In the genomic region with DNA sequence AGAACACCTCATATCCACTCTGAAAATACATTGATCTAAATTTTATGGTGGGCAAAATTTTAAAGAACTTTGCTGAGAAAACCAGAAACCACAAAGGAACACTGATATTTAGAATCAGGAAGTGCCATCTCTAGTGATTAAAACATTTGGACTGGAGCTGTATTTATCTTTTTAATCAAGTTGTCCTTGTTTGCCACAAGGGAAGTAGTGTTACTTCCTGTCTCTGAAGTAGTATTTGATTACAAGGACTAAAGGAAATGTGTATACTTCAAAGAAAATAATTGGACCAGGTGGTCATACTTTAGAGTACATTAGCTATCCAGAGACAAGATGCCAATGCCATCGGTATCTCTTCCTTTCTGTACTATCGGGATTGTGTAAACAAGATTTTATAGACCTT, we compare ENCODE assay signal across 27 cellular contexts.
A peak's percentile ranks its signal among the peaks of the same experiment; 100 is the strongest.
DNase-seq lines count a peak whose midpoint lies in the region; ATAC-seq and TF ChIP-seq lines count a peak whose summit lies in the region.
"Had no signal": no experiment of that assay in that cellular context is flagged by ENCODE, and none has a peak within 500 bp of the region (broad histone marks: within the 10 kb centered on the region; RNA-seq: fewer than 3 reads in every experiment).

No MANE protein-coding gene starts in this region.

- POLR2A ChIA-PET in OCI-LY7 (lab: Charles Lee): interaction anchor here (1.0 kb wide), 1 partner anchor 17 kb away, joined by 3 read pairs; no protein-coding TSS in a partner anchor

- H4K20me1 ChIP-seq in OCI-LY7 (ENCODE audit: insufficient read depth, low read length): no peaks in the 10 kb centered on the region

- H3K9me3 ChIP-seq in OCI-LY7 (ENCODE audit: low read length): no peaks in the 10 kb centered on the region
- H3K9me3 ChIP-seq: A549, esophagus squamous epithelium, mucosa of descending colon, right atrium auricular region, tibial artery had no signal

- peaks cover 0 to 6% (median 0%) of the 10 kb centered on the region in 3 donors for H3K27me3 Mint-ChIP-seq in immature natural killer cell (ENCODE audit: low read depth in 3 of 3)
- H3K27me3 Mint-ChIP-seq in activated T-cell treated with anti-CD3 and anti-CD28 coated beads, Interleukin-2, amount 50 U/mL, for 4 hours (ENCODE audit: low read depth): no peaks in the 10 kb centered on the region
- H3K27me3 Mint-ChIP-seq: activated CD4-positive, alpha-beta T cell treated with anti-CD3 and anti-CD28 coated beads for 36 hours had no signal

- CTCF ChIA-PET in OCI-LY7 (lab: Charles Lee; ENCODE audit: unreplicated experiment): no interaction called here

- DNase-seq in NCI-H510A treated with DMSO at 0.1 percent for 48 hours (lab: John Stamatoyannopoulos, UW): peak; percentile 26
- no peak for DNase-seq in NCI-H510A (lab: John Stamatoyannopoulos, UW)
- DNase-seq in KG1 (lab: John Stamatoyannopoulos, UW): peak; percentile 14
- DNase-seq in OCI-LY7 (ENCODE audit: low spot score): peak; percentile 5
- DNase-seq in immature natural killer cell: peak in 2 of 3 donors; percentile 7 to 17
- no peak for DNase-seq in activated T-cell treated with anti-CD3 and anti-CD28 coated beads, Interleukin-2, amount 50 U/mL, for 4 hours
- DNase-seq: activated CD4-positive, alpha-beta T cell treated with anti-CD3 and anti-CD28 coated beads for 36 hours; activated CD8-positive, alpha-beta memory T cell treated with anti-CD3 and anti-CD28 coated beads for 24 hours; activated effector memory CD4-positive, alpha-beta T cell treated with anti-CD3 and anti-CD28 coated beads, Interleukin-2, amount 50 U/mL, for 16 hours; DMS79 treated with DMSO at 0.1 percent for 48 hours; endodermal cell; esophagus squamous epithelium; foreskin melanocyte; left cardiac atrium; mucosa of descending colon; NCI-H2081 treated with DMSO at 0.1 percent for 48 hours; NK-92 treated with Interleukin-12 subunit alpha and Interleukin-12 subunit beta, amount 100 ng/mL, for 24 hours; stimulated activated CD4-positive, alpha-beta T cell treated with anti-CD3 and anti-CD28 coated beads, Interleukin-1b, Interleukin-23, amount 100 ng/mL, for 48 hours; tibial artery had no signal

- H3K27ac ChIP-seq in OCI-LY7 (ENCODE audit: low read depth, low read length, poor library complexity, severe bottlenecking): peak overlapping the region; percentile 1
- H3K27ac ChIP-seq: A549, coronary artery, esophagus squamous epithelium, hepatocyte, parathyroid adenoma, right atrium auricular region, tibial artery had no signal

- peaks cover 23 to 39% of the 10 kb centered on the region in 2 donors for H3K4me1 Mint-ChIP-seq in immature natural killer cell
- peaks cover 9% of the 10 kb centered on the region for H3K4me1 Mint-ChIP-seq in activated T-cell treated with anti-CD3 and anti-CD28 coated beads, Interleukin-2, amount 50 U/mL, for 4 hours (ENCODE audit: low read depth)
- H3K4me1 Mint-ChIP-seq: endodermal cell had no signal

- no peak overlapping the region for H3K4me2 ChIP-seq in OCI-LY7 (ENCODE audit: low read length)
- H3K4me2 ChIP-seq: A549, hepatocyte, smooth muscle cell had no signal

- no peak for TF ChIP-seq CTCF in OCI-LY7 (conservative IDR thresholded peaks at IDR 0.05; ENCODE audit: low read length)

- no peaks in the 10 kb centered on the region for H3K79me2 ChIP-seq in OCI-LY7 (ENCODE audit: insufficient read depth, low read depth, low read length)
- H3K79me2 ChIP-seq: hepatocyte had no signal

- H3K9me2 ChIP-seq in OCI-LY7 (ENCODE audit: insufficient read depth, low read length): no peaks in the 10 kb centered on the region

- peak overlapping the region; percentile 49 to 77 (median 66) for H3K4me3 Mint-ChIP-seq in immature natural killer cell
- no peak overlapping the region for H3K4me3 Mint-ChIP-seq in activated T-cell treated with anti-CD3 and anti-CD28 coated beads, Interleukin-2, amount 50 U/mL, for 4 hours
- H3K4me3 Mint-ChIP-seq: activated CD4-positive, alpha-beta T cell treated with anti-CD3 and anti-CD28 coated beads for 36 hours; endodermal cell had no signal

- no peaks in the 10 kb centered on the region for H3K9me3 Mint-ChIP-seq in immature natural killer cell
- H3K9me3 Mint-ChIP-seq in activated T-cell treated with anti-CD3 and anti-CD28 coated beads, Interleukin-2, amount 50 U/mL, for 4 hours: peaks cover 5% of the 10 kb centered on the region

- peaks cover 10% of the 10 kb centered on the region for H3K4me1 ChIP-seq in OCI-LY7 (ENCODE audit: insufficient read depth, low read length, poor library complexity, severe bottlenecking)
- H3K4me1 ChIP-seq: A549, esophagus squamous epithelium, parathyroid adenoma, right atrium auricular region, tibial artery had no signal

- H3K36me3 Mint-ChIP-seq in immature natural killer cell: no peaks in the 10 kb centered on the region
- peaks cover 2% of the 10 kb centered on the region for H3K36me3 Mint-ChIP-seq in activated T-cell treated with anti-CD3 and anti-CD28 coated beads, Interleukin-2, amount 50 U/mL, for 4 hours (ENCODE audit: insufficient read depth)

- H3K27ac Mint-ChIP-seq in immature natural killer cell: peak overlapping the region; percentile 53 to 82 (median 63)
- H3K27ac Mint-ChIP-seq: activated CD4-positive, alpha-beta T cell treated with anti-CD3 and anti-CD28 coated beads for 36 hours; endodermal cell had no signal

- no peaks in the 10 kb centered on the region for H3K36me3 ChIP-seq in OCI-LY7 (ENCODE audit: insufficient read depth, low read length)
- H3K36me3 ChIP-seq: esophagus squamous epithelium, right atrium auricular region, tibial artery had no signal

- intact Hi-C loops in OCI-LY7 (cut with micrococcal nuclease; ENCODE audit: unreplicated experiment): no loop called here

- no peak for ATAC-seq in activated T-cell treated with anti-CD3 and anti-CD28 coated beads, Interleukin-2, amount 50 U/mL, for 4 hours
- ATAC-seq in GM21526 (IDR thresholded peaks at IDR 0.05; ENCODE audit: low FRiP score, unreplicated experiment) (no peak), GM19328 (IDR thresholded peaks at IDR 0.05; ENCODE audit: unreplicated experiment) (no peak)
- ATAC-seq: A549; activated CD4-positive, alpha-beta T cell treated with anti-CD3 and anti-CD28 coated beads for 36 hours; left cardiac atrium; mucosa of descending colon had no signal

- BruUV-seq in OCI-LY7 (replicated peaks; lab: Mats Ljungman, UMichigan): no TSS peak

- H3K4me3 ChIP-seq in OCI-LY7 (ENCODE audit: low read depth, low read length, poor library complexity, severe bottlenecking): no peak overlapping the region
- H3K4me3 ChIP-seq: A549, coronary artery, esophagus squamous epithelium, hepatocyte, mucosa of descending colon, right atrium auricular region, smooth muscle cell, tibial artery had no signal

- H2AFZ ChIP-seq in OCI-LY7 (ENCODE audit: low read length): peak overlapping the region; percentile 44; the same call in 1 of the 2 replicates
- H2AFZ ChIP-seq: hepatocyte, parathyroid adenoma had no signal

Comparison
In these comparisons a context has a peak if more than half of its experiments do, and no peak if none do; other contexts are left out.
1. DNase-seq: peak in NCI-H510A treated with DMSO at 0.1 percent for 48 hours (single experiment), KG1 (single experiment), OCI-LY7 (single experiment) and immature natural killer cell (2 of 3); none in NCI-H510A (single experiment) and activated T-cell treated with anti-CD3 and anti-CD28 coated beads, Interleukin-2, amount 50 U/mL, for 4 hours (single experiment).